ENCODE assay signal across 15 cellular contexts in the genomic region with DNA sequence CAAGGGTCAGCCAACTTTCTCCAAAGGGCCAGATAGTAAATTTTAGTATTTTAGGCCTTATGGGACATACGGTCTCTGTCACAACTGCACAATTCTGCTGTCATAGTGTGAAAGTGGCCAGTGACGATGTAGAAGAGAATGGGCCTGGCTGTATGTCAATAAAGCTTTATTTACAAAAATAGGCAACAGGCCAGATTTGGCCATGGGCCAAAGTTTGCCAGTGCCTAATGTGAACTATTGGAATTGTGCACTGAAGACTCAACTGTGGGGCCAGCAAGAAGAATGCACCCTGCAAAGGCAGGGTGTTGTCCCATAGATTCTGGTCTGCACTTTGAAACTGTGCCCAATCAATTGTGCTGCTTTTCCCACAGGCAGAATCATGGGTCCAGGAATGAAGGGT.
DNase-seq lines count a peak whose midpoint lies in the region; ATAC-seq, FAIRE-seq and TF ChIP-seq lines count a peak whose summit lies in the region.
"Had no signal": no experiment of that assay in that cellular context is flagged by ENCODE, and none has a peak within 500 bp of the region (broad histone marks: within the 10 kb centered on the region; RNA-seq: fewer than 3 reads in every experiment).

No MANE protein-coding gene starts in this region.

- no peaks in the 10 kb centered on the region for H3K9me1 ChIP-seq in K562 (ENCODE audit: control insufficient read depth, insufficient read depth, low read length)

- H4K20me1 ChIP-seq in K562 (replicated peaks; ENCODE audit: control insufficient read depth, insufficient read depth, low read length) = no peaks in the 10 kb centered on the region
- H4K20me1 ChIP-seq: BLaER1 had no signal

- H3K36me3 ChIP-seq in K562 (ENCODE audit: control insufficient read depth, insufficient read depth, low read length) (no peaks in the 10 kb centered on the region), stomach (no peaks in the 10 kb centered on the region), small intestine (ENCODE audit: control insufficient read depth in 2 of 2, insufficient read depth in 2 of 2, low read length in 2 of 2) (no peaks in the 10 kb centered on the region)
- H3K36me3 ChIP-seq: BLaER1 had no signal

- FAIRE-seq in K562 (lab: Jason Lieb, UNC) (no peak), small intestine (lab: Jason Lieb, UNC) (no peak)

- TF ChIP-seq RAD21 in K562 (CRISPR knock-in tag; conservative IDR thresholded peaks at IDR 0.05 in 1 of 2, IDR thresholded peaks at IDR 0.05 in 1 of 2) = no peak

- H3K27ac Mint-ChIP-seq in activated CD8-positive, alpha-beta memory T cell treated with anti-CD3 and anti-CD28 coated beads, Interleukin-2, amount 10 ng/mL, durations not matched to agents 7 days and 5 days = no peak overlapping the region
- no peak overlapping the region for H3K27ac Mint-ChIP-seq in activated T-helper 17 cell treated with anti-CD3 and anti-CD28 coated beads, Interleukin-2, amount 50 U/mL, for 72 hours
- H3K27ac Mint-ChIP-seq: CD8-positive, alpha-beta T cell; H9 had no signal

- peaks cover 8% of the 10 kb centered on the region for H3K27me3 Mint-ChIP-seq in activated CD8-positive, alpha-beta memory T cell treated with anti-CD3 and anti-CD28 coated beads, Interleukin-2, amount 10 ng/mL, durations not matched to agents 7 days and 5 days
- H3K27me3 Mint-ChIP-seq in activated T-helper 17 cell treated with anti-CD3 and anti-CD28 coated beads, Interleukin-2, amount 50 U/mL, for 72 hours = peaks cover 25% of the 10 kb centered on the region

- 0% methylated on average over 2 of the region's 2 CpGs for WGBS in K562 (ENCODE audit: insufficient coverage, low coverage, missing lambda C conversion rate)
- WGBS in stomach, 5 donors = 66 to 81% (median 69%) methylated on average over 2 of the region's 2 CpGs
- 87 to 92% (median 89%) methylated on average over 2 of the region's 2 CpGs for WGBS in small intestine, 3 donors

- no peak overlapping the region for H3K4me2 ChIP-seq in K562 (ENCODE audit: insufficient read depth, low read length)
- H3K4me2 ChIP-seq: BLaER1 had no signal

- H3K4me3 ChIP-seq in K562 (no peak overlapping the region), stomach (no peak overlapping the region), small intestine (ENCODE audit: low read depth in 1 of 2, low read length in 2 of 2) (no peak overlapping the region)
- H3K4me3 ChIP-seq: BLaER1 had no signal

- no peaks in the 10 kb centered on the region for H3K79me2 ChIP-seq in K562 (ENCODE audit: control insufficient read depth, insufficient read depth, low read length)

- no peak overlapping the region for H3K9ac ChIP-seq in K562 (ENCODE audit: insufficient read depth in 1 of 2, low read depth in 2 of 2, low read length in 2 of 2)
- H3K9ac ChIP-seq: BLaER1 had no signal

- peak; percentile 22 for DNase-seq in activated CD8-positive, alpha-beta memory T cell treated with anti-CD3 and anti-CD28 coated beads, Interleukin-2, amount 50 U/mL, for 48 hours
- DNase-seq in activated CD8-positive, alpha-beta memory T cell treated with anti-CD3 and anti-CD28 coated beads, Interleukin-2, amount 10 ng/mL, durations not matched to agents 7 days and 5 days = no peak
- DNase-seq in K562 (ENCODE audit: extremely low read depth in 1 of 4, low spot score in 3 of 4) (no peak), stomach (peak; percentile 17), C1 segment of cervical spinal cord (lab: John Stamatoyannopoulos, UW) (no peak), small intestine (no peak)
- DNase-seq: 8988T; Calu3; CD8-positive, alpha-beta T cell; DMS79 treated with DMSO at 0.1 percent for 48 hours; GF-D8; H9 had no signal

- in situ Hi-C loops in K562 (cut with MboI) = no loop called here

- intact Hi-C loops in K562 (cut with micrococcal nuclease) (no loop called here), stomach (cut with DNase I; ENCODE audit: low total_unique reads) (no loop called here)

- CTCF ChIA-PET in activated CD8-positive, alpha-beta memory T cell treated with anti-CD3 and anti-CD28 coated beads, Interleukin-2, amount 10 ng/mL, durations not matched to agents 7 days and 5 days (lab: Charles Lee) = no interaction called here
- CTCF ChIA-PET in K562 (lab: Yijun Ruan, JAX; ENCODE audit: low intra/inter-chr PET ratio) = no interaction called here

- H3K9me3 Mint-ChIP-seq in activated CD8-positive, alpha-beta memory T cell treated with anti-CD3 and anti-CD28 coated beads, Interleukin-2, amount 10 ng/mL, durations not matched to agents 7 days and 5 days (ENCODE audit: low read depth) = no peaks in the 10 kb centered on the region
- no peaks in the 10 kb centered on the region for H3K9me3 Mint-ChIP-seq in activated T-helper 17 cell treated with anti-CD3 and anti-CD28 coated beads, Interleukin-2, amount 50 U/mL, for 72 hours
- H3K9me3 Mint-ChIP-seq: CD8-positive, alpha-beta T cell; H9 had no signal

- no peaks in the 10 kb centered on the region for H3K36me3 Mint-ChIP-seq in activated CD8-positive, alpha-beta memory T cell treated with anti-CD3 and anti-CD28 coated beads, Interleukin-2, amount 10 ng/mL, durations not matched to agents 7 days and 5 days
- H3K36me3 Mint-ChIP-seq in activated T-helper 17 cell treated with anti-CD3 and anti-CD28 coated beads, Interleukin-2, amount 50 U/mL, for 72 hours (ENCODE audit: low read depth) = no peaks in the 10 kb centered on the region
- H3K36me3 Mint-ChIP-seq: CD8-positive, alpha-beta T cell had no signal

- no peaks in the 10 kb centered on the region for H3K4me1 Mint-ChIP-seq in activated CD8-positive, alpha-beta memory T cell treated with anti-CD3 and anti-CD28 coated beads, Interleukin-2, amount 10 ng/mL, durations not matched to agents 7 days and 5 days
- no peaks in the 10 kb centered on the region for H3K4me1 Mint-ChIP-seq in activated T-helper 17 cell treated with anti-CD3 and anti-CD28 coated beads, Interleukin-2, amount 50 U/mL, for 72 hours

- no peak overlapping the region for H2AFZ ChIP-seq in K562 (ENCODE audit: low read depth, low read length)

- H3K27ac ChIP-seq in K562 (ENCODE audit: extremely low read depth, low read depth, low read length) (no peak overlapping the region), stomach (no peak overlapping the region), small intestine (ENCODE audit: low read depth in 1 of 2, low read length in 1 of 2) (no peak overlapping the region)
- H3K27ac ChIP-seq: BLaER1 had no signal

- H3K27me3 ChIP-seq in K562 (ENCODE audit: control insufficient read depth in 2 of 2, insufficient read depth in 2 of 2, low read length in 2 of 2) (peaks cover 0 to 6% of the 10 kb centered on the region in 2 experiments; a peak in 1 of 5 replicates), stomach (peaks cover 0 to 25% (median 0%) of the 10 kb centered on the region in 3 donors), small intestine (ENCODE audit: control insufficient read depth in 2 of 2, insufficient read depth in 2 of 2, low read length in 2 of 2) (peaks cover 0 to 9% of the 10 kb centered on the region in 2 donors)
- H3K27me3 ChIP-seq: BLaER1 had no signal

- ATAC-seq in activated CD8-positive, alpha-beta memory T cell treated with anti-CD3 and anti-CD28 coated beads, Interleukin-2, amount 10 ng/mL, durations not matched to agents 7 days and 5 days = no peak
- ATAC-seq in K562 (no peak), GM18861 (IDR thresholded peaks at IDR 0.05; ENCODE audit: unreplicated experiment) (no peak)
- no peak for ATAC-seq in activated T-helper 17 cell treated with anti-CD3 and anti-CD28 coated beads, Interleukin-2, amount 50 U/mL, for 72 hours (replicated peaks)
- ATAC-seq: CD8-positive, alpha-beta T cell had no signal

- H3K9me3 ChIP-seq in K562 (replicated peaks; ENCODE audit: control insufficient read depth, insufficient read depth, low read depth, low read length) (no peaks in the 10 kb centered on the region), stomach (no peaks in the 10 kb centered on the region), small intestine (ENCODE audit: control insufficient read depth, low read depth) (no peaks in the 10 kb centered on the region)
- H3K9me3 ChIP-seq: BLaER1 had no signal

- no peak overlapping the region for H3K4me3 Mint-ChIP-seq in activated CD8-positive, alpha-beta memory T cell treated with anti-CD3 and anti-CD28 coated beads, Interleukin-2, amount 10 ng/mL, durations not matched to agents 7 days and 5 days
- no peak overlapping the region for H3K4me3 Mint-ChIP-seq in activated T-helper 17 cell treated with anti-CD3 and anti-CD28 coated beads, Interleukin-2, amount 50 U/mL, for 72 hours
- H3K4me3 Mint-ChIP-seq: CD8-positive, alpha-beta T cell; H9 had no signal

- BruUV-seq in K562 (replicated peaks; lab: Mats Ljungman, UMichigan) = no TSS peak

- TF ChIP-seq CTCF in K562 (IDR thresholded peaks at IDR 0.05 in 2 of 3, conservative IDR thresholded peaks at IDR 0.05 in 1 of 3; ENCODE audit: insufficient read depth in 2 of 3, low read depth in 1 of 3, low read length in 3 of 3) (no peak), stomach (IDR thresholded peaks at IDR 0.05) (no peak)

- POLR2A ChIA-PET in K562 (lab: Yijun Ruan, JAX) = no interaction called here

- no peak for TF ChIP-seq POLR2A in K562 (conservative IDR thresholded peaks at IDR 0.05)
- no peak for TF ChIP-seq POLR2A in stomach (IDR thresholded peaks at IDR 0.05)

- TF ChIP-seq EP300 in K562 (IDR thresholded peaks at IDR 0.05; ENCODE audit: low read length) = no peak
- TF ChIP-seq EP300 in stomach (IDR thresholded peaks at IDR 0.05) = no peak

- H3K4me1 ChIP-seq in K562 (replicated peaks in 1 of 2; ENCODE audit: control insufficient read depth in 2 of 2, insufficient read depth in 2 of 2, low read length in 2 of 2) (no peaks in the 10 kb centered on the region), stomach (no peaks in the 10 kb centered on the region), small intestine (ENCODE audit: control insufficient read depth in 2 of 2, insufficient read depth in 1 of 2, low read depth in 1 of 2, low read length in 1 of 2) (no peaks in the 10 kb centered on the region)
- H3K4me1 ChIP-seq: BLaER1 had no signal

Comparison
In these comparisons a context has a peak if more than half of its experiments do, and no peak if none do; other contexts are left out.
1. DNase-seq: peak in activated CD8-positive, alpha-beta memory T cell treated with anti-CD3 and anti-CD28 coated beads, Interleukin-2, amount 50 U/mL, for 48 hours (single experiment) and stomach (single experiment); none in activated CD8-positive, alpha-beta memory T cell treated with anti-CD3 and anti-CD28 coated beads, Interleukin-2, amount 10 ng/mL, durations not matched to agents 7 days and 5 days (single experiment), K562 (0 of 4), C1 segment of cervical spinal cord (0 of 14) and small intestine (single experiment).